Comparison of ENCODE assay signal across 7 cellular contexts in genomic region chr4:108683479-108683878, GRCh38. TPM values are rescaled to one million over a fixed set of nuclear protein-coding genes. Genes with fewer than 3 reads are reported as not detected.
DNase-seq lines count a peak whose midpoint lies in the region; ATAC-seq and TF ChIP-seq lines count a peak whose summit lies in the region.

No MANE protein-coding gene starts in this region.

- intact Hi-C loops in activated T-helper 1 cell treated with anti-CD3 and anti-CD28 coated beads, Interleukin-12 subunit alpha, Interleukin-12 subunit beta, Interleukin-2, Interleukin-4 antibody, amounts not matched to agents 30 ng/mL and 10 ng/mL and 1 ng/mL, durations not matched to agents 14 hours and 24 hours and 36 hours (cut with micrococcal nuclease) = loop anchor here (10.0 kb wide), 1 partner anchor 721 kb away; no protein-coding TSS in a partner anchor

- peaks cover 13% of the 10 kb centered on the region for H3K36me3 Mint-ChIP-seq in osteocyte (ENCODE audit: unreplicated experiment)
- H3K36me3 Mint-ChIP-seq in activated T-helper 1 cell treated with anti-CD3 and anti-CD28 coated beads, Interleukin-12 subunit alpha, Interleukin-12 subunit beta, Interleukin-2, Interleukin-4 antibody, amounts not matched to agents 30 ng/mL and 10 ng/mL and 1 ng/mL, durations not matched to agents 14 hours and 24 hours and 36 hours (ENCODE audit: low read depth) = no peaks in the 10 kb centered on the region

- no peak for ATAC-seq in HG02973 (IDR thresholded peaks at IDR 0.05; ENCODE audit: unreplicated experiment)

- no peaks in the 10 kb centered on the region for H3K9me3 Mint-ChIP-seq in osteocyte (ENCODE audit: unreplicated experiment)
- H3K9me3 Mint-ChIP-seq in activated T-helper 1 cell treated with anti-CD3 and anti-CD28 coated beads, Interleukin-12 subunit alpha, Interleukin-12 subunit beta, Interleukin-2, Interleukin-4 antibody, amounts not matched to agents 30 ng/mL and 10 ng/mL and 1 ng/mL, durations not matched to agents 14 hours and 24 hours and 36 hours = no peaks in the 10 kb centered on the region

- DNase-seq in GM10248 (ENCODE audit: extremely low spot score) (peak; percentile 11), LNCaP clone FGC (ENCODE audit: low read depth) (peak; percentile 43), dermis blood vessel endothelial cell (peak; percentile 63), osteocyte (ENCODE audit: extremely low spot score, unreplicated experiment) (no peak), amniotic stem cell (lab: John Stamatoyannopoulos, UW) (no peak)
- no peak for DNase-seq in activated T-helper 1 cell treated with anti-CD3 and anti-CD28 coated beads, Interleukin-12 subunit alpha, Interleukin-12 subunit beta, Interleukin-2, Interleukin-4 antibody, amounts not matched to agents 30 ng/mL and 10 ng/mL and 1 ng/mL, durations not matched to agents 14 hours and 24 hours and 36 hours (ENCODE audit: low spot score)

- H3K4me3 ChIP-seq in LNCaP clone FGC (ENCODE audit: low read depth, low read length) = no peak overlapping the region

- CTCF ChIA-PET in GM10248 (lab: Yijun Ruan, JAX) = interaction anchor here (1.1 to 2.5 kb wide), 4 partner anchors 10 to 722 kb away, joined by 3 to 8 read pairs (median 6); no protein-coding TSS in a partner anchor

- TF ChIP-seq CTCF in GM10248 (IDR thresholded peaks at IDR 0.05; ENCODE audit: control extremely low read depth, extremely low read depth, low read depth, missing control alignments) (peak; percentile 39), LNCaP clone FGC (IDR thresholded peaks at IDR 0.05; ENCODE audit: control insufficient read depth, extremely low read depth, insufficient read depth) (peak; percentile 54), osteocyte (IDR thresholded peaks at IDR 0.05) (peak; percentile 56)

- no peak overlapping the region for H3K27ac Mint-ChIP-seq in osteocyte (ENCODE audit: unreplicated experiment)
- H3K27ac Mint-ChIP-seq in activated T-helper 1 cell treated with anti-CD3 and anti-CD28 coated beads, Interleukin-12 subunit alpha, Interleukin-12 subunit beta, Interleukin-2, Interleukin-4 antibody, amounts not matched to agents 30 ng/mL and 10 ng/mL and 1 ng/mL, durations not matched to agents 14 hours and 24 hours and 36 hours = no peak overlapping the region

- H3K27me3 Mint-ChIP-seq in osteocyte (ENCODE audit: unreplicated experiment) = no peaks in the 10 kb centered on the region
- H3K27me3 Mint-ChIP-seq in activated T-helper 1 cell treated with anti-CD3 and anti-CD28 coated beads, Interleukin-12 subunit alpha, Interleukin-12 subunit beta, Interleukin-2, Interleukin-4 antibody, amounts not matched to agents 30 ng/mL and 10 ng/mL and 1 ng/mL, durations not matched to agents 14 hours and 24 hours and 36 hours (ENCODE audit: insufficient read depth) = no peaks in the 10 kb centered on the region

- H3K4me1 Mint-ChIP-seq in osteocyte (ENCODE audit: unreplicated experiment) = no peaks in the 10 kb centered on the region
- H3K4me1 Mint-ChIP-seq in activated T-helper 1 cell treated with anti-CD3 and anti-CD28 coated beads, Interleukin-12 subunit alpha, Interleukin-12 subunit beta, Interleukin-2, Interleukin-4 antibody, amounts not matched to agents 30 ng/mL and 10 ng/mL and 1 ng/mL, durations not matched to agents 14 hours and 24 hours and 36 hours (ENCODE audit: low read depth) = no peaks in the 10 kb centered on the region

- H3K4me3 Mint-ChIP-seq in osteocyte (ENCODE audit: unreplicated experiment) = no peak overlapping the region
- no peak overlapping the region for H3K4me3 Mint-ChIP-seq in activated T-helper 1 cell treated with anti-CD3 and anti-CD28 coated beads, Interleukin-12 subunit alpha, Interleukin-12 subunit beta, Interleukin-2, Interleukin-4 antibody, amounts not matched to agents 30 ng/mL and 10 ng/mL and 1 ng/mL, durations not matched to agents 14 hours and 24 hours and 36 hours

- POLR2A ChIA-PET in GM10248 (lab: Yijun Ruan, JAX) = no interaction called here

RNA-seq across cellular contexts. Expression of gene OSTC, which starts 33.1 kb away (rescaled TPM):
- 205 and 289 TPM in 2 replicates for total RNA-seq in dermis blood vessel endothelial cell
- total RNA-seq in osteocyte = 222 and 235 TPM in 2 replicates
- total RNA-seq in activated T-helper 1 cell treated with anti-CD3 and anti-CD28 coated beads, Interleukin-12 subunit alpha, Interleukin-12 subunit beta, Interleukin-2, Interleukin-4 antibody, amounts not matched to agents 30 ng/mL and 10 ng/mL and 1 ng/mL, durations not matched to agents 14 hours and 24 hours and 36 hours = 96.1 and 96.7 TPM in 2 replicates

Comparison
In these comparisons a context has a peak if more than half of its experiments do, and no peak if none do; other contexts are left out.
1. DNase-seq: peak in GM10248 (single experiment), LNCaP clone FGC (single experiment) and dermis blood vessel endothelial cell (single experiment); none in osteocyte (single experiment), activated T-helper 1 cell treated with anti-CD3 and anti-CD28 coated beads, Interleukin-12 subunit alpha, Interleukin-12 subunit beta, Interleukin-2, Interleukin-4 antibody, amounts not matched to agents 30 ng/mL and 10 ng/mL and 1 ng/mL, durations not matched to agents 14 hours and 24 hours and 36 hours (single experiment) and amniotic stem cell (single experiment).
2. Peak in every context shown above with its lines, with median percentiles within 50 percentile points of each other: CTCF ChIP-seq.